15 cellular contexts compared by ENCODE assay signal in genomic region chr19:38190061-38190460, GRCh38. TPM values are rescaled to one million over a fixed set of nuclear protein-coding genes. Genes with fewer than 3 reads are reported as not detected.
DNase-seq lines count a peak whose midpoint lies in the region; ATAC-seq and TF ChIP-seq lines count a peak whose summit lies in the region.
"Had no signal": no experiment of that assay in that cellular context is flagged by ENCODE, and none has a peak within 500 bp of the region (broad histone marks: within the 10 kb centered on the region; RNA-seq: fewer than 3 reads in every experiment).

No MANE protein-coding gene starts in this region.

- CTCF ChIA-PET in MCF 10A (lab: Yijun Ruan, JAX): interaction anchor here (0.7 kb wide), 1 partner anchor 64 kb away, joined by 3 read pairs; no protein-coding TSS in a partner anchor
- CTCF ChIA-PET in RWPE1 (lab: Yijun Ruan, JAX): interaction anchor here (0.7 kb wide), 1 partner anchor 56 kb away, joined by 3 read pairs; no protein-coding TSS in a partner anchor

- H3K27me3 ChIP-seq in breast epithelium (no peaks in the 10 kb centered on the region), WERI-Rb-1 (ENCODE audit: insufficient read depth, low read depth, severe bottlenecking) (no peaks in the 10 kb centered on the region)
- H3K27me3 ChIP-seq: esophagus squamous epithelium had no signal

- no peaks in the 10 kb centered on the region for H3K27me3 Mint-ChIP-seq in MCF 10A (ENCODE audit: insufficient read depth, unreplicated experiment)
- H3K27me3 Mint-ChIP-seq in glutamatergic neuron (ENCODE audit: unreplicated experiment): peaks cover 2% of the 10 kb centered on the region

- TF ChIP-seq CTCF in MCF 10A (IDR thresholded peaks at IDR 0.05; ENCODE audit: unreplicated experiment) (no peak), breast epithelium (IDR thresholded peaks at IDR 0.05) (no peak), RWPE1 (conservative IDR thresholded peaks at IDR 0.05; ENCODE audit: low read depth) (no peak), WERI-Rb-1 (IDR thresholded peaks at IDR 0.05; ENCODE audit: low read depth, low read length) (no peak), glutamatergic neuron (IDR thresholded peaks at IDR 0.05; ENCODE audit: partially characterized antibody, unreplicated experiment) (no peak)

- no peaks in the 10 kb centered on the region for H3K4me1 ChIP-seq in breast epithelium
- H3K4me1 ChIP-seq: esophagus squamous epithelium had no signal

- BruUV-seq in MCF 10A (replicated peaks; lab: Mats Ljungman, UMichigan): no TSS peak

- H3K9me3 ChIP-seq in breast epithelium (no peaks in the 10 kb centered on the region), WERI-Rb-1 (ENCODE audit: severe bottlenecking) (no peaks in the 10 kb centered on the region)
- H3K9me3 ChIP-seq: esophagus squamous epithelium had no signal

- H3K27ac ChIP-seq in breast epithelium (no peak overlapping the region), RWPE1 (peak overlapping the region; percentile 62), WERI-Rb-1 (no peak overlapping the region)
- H3K27ac ChIP-seq: esophagus squamous epithelium had no signal

- H3K36me3 ChIP-seq in breast epithelium: no peaks in the 10 kb centered on the region
- H3K36me3 ChIP-seq in WERI-Rb-1: peaks cover 8% of the 10 kb centered on the region

- no peak overlapping the region for H3K4me3 ChIP-seq in breast epithelium
- H3K4me3 ChIP-seq in WERI-Rb-1 (ENCODE audit: low read depth, low read length): no peak overlapping the region
- H3K4me3 ChIP-seq: esophagus squamous epithelium had no signal

- H3K9me3 Mint-ChIP-seq in MCF 10A (ENCODE audit: unreplicated experiment) (no peaks in the 10 kb centered on the region), glutamatergic neuron (ENCODE audit: unreplicated experiment) (peaks cover 5% of the 10 kb centered on the region)
- H3K9me3 Mint-ChIP-seq: natural killer cell had no signal

- POLR2A ChIA-PET in MCF 10A (lab: Yijun Ruan, JAX) (no interaction called here), RWPE1 (lab: Yijun Ruan, JAX; ENCODE audit: low non-redundant PET) (no interaction called here)

- no peak overlapping the region for H3K27ac Mint-ChIP-seq in MCF 10A (ENCODE audit: low read depth, unreplicated experiment)
- no peak overlapping the region for H3K27ac Mint-ChIP-seq in glutamatergic neuron (ENCODE audit: unreplicated experiment)
- H3K27ac Mint-ChIP-seq: natural killer cell had no signal

- H3K4me3 Mint-ChIP-seq in MCF 10A (ENCODE audit: unreplicated experiment): no peak overlapping the region
- no peak overlapping the region for H3K4me3 Mint-ChIP-seq in glutamatergic neuron (ENCODE audit: unreplicated experiment)
- H3K4me3 Mint-ChIP-seq: natural killer cell had no signal

- H3K36me3 Mint-ChIP-seq in MCF 10A (ENCODE audit: insufficient read depth, unreplicated experiment) (peaks cover 53% of the 10 kb centered on the region), glutamatergic neuron (ENCODE audit: unreplicated experiment) (peaks cover 7% of the 10 kb centered on the region)
- H3K36me3 Mint-ChIP-seq: natural killer cell had no signal

- peaks cover 6% of the 10 kb centered on the region for H3K4me1 Mint-ChIP-seq in MCF 10A (ENCODE audit: insufficient read depth, unreplicated experiment)
- peaks cover 2% of the 10 kb centered on the region for H3K4me1 Mint-ChIP-seq in glutamatergic neuron (ENCODE audit: low read depth, unreplicated experiment)

- ATAC-seq in esophagus mucosa (peak; percentile 28), sciatic nerve (no peak)
- peak; percentile 79 for ATAC-seq in stimulated activated naive CD8-positive, alpha-beta T cell treated with anti-CD3 and anti-CD28 coated beads, Interleukin-15, Interleukin-2, amounts not matched to agents 100 U/mL and 50 U/mL, for 24 hours
- ATAC-seq: natural killer cell had no signal

- no peak for TF ChIP-seq POLR2A in breast epithelium (IDR thresholded peaks at IDR 0.05)

- intact Hi-C loops in MCF 10A (cut with micrococcal nuclease) (no loop called here), breast epithelium (cut with DNase I; ENCODE audit: low total_unique reads) (no loop called here), sciatic nerve (cut with DNase I) (no loop called here)

- DNase-seq in MCF 10A (ENCODE audit: unreplicated experiment) (peak; percentile 9), breast epithelium (ENCODE audit: low spot score in 2 of 2) (no peak), RWPE1 (ENCODE audit: low spot score) (no peak), sciatic nerve (ENCODE audit: low spot score) (no peak), WERI-Rb-1 (no peak), glutamatergic neuron (no peak)
- peak; percentile 32 for DNase-seq in stimulated activated naive CD8-positive, alpha-beta T cell treated with anti-CD3 and anti-CD28 coated beads, Interleukin-15, Interleukin-2, amounts not matched to agents 100 U/mL and 50 U/mL, for 24 hours
- DNase-seq: activated CD8-positive, alpha-beta memory T cell treated with anti-CD3 and anti-CD28 coated beads, Interleukin-2, amount 50 U/mL, for 4 hours; EL; esophagus squamous epithelium; mammary epithelial cell; natural killer cell; substantia nigra; T-helper 1 cell had no signal

RNA-seq across cellular contexts. Expression of gene DPF1, which starts 34.0 kb away (rescaled TPM):
- 1.0 and 1.2 TPM in 2 replicates for total RNA-seq in MCF 10A (2022)
- total RNA-seq in breast epithelium: not detected
- 0.16 TPM for total RNA-seq in esophagus mucosa
- not detected for total RNA-seq in sciatic nerve
- 33.8 TPM for total RNA-seq in glutamatergic neuron (ENCODE audit: unreplicated experiment)
- total RNA-seq: natural killer cell had no signal

Comparison
In these comparisons a context has a peak if more than half of its experiments do, and no peak if none do; other contexts are left out.
1. DNase-seq: peak in MCF 10A (single experiment) and stimulated activated naive CD8-positive, alpha-beta T cell treated with anti-CD3 and anti-CD28 coated beads, Interleukin-15, Interleukin-2, amounts not matched to agents 100 U/mL and 50 U/mL, for 24 hours (single experiment); none in breast epithelium (0 of 2), RWPE1 (single experiment), sciatic nerve (single experiment), WERI-Rb-1 (single experiment) and glutamatergic neuron (single experiment).
2. RNA of gene DPF1, which starts 34.0 kb away (total RNA-seq): 33.8 TPM in glutamatergic neuron (single experiment); 1.0 to 1.2 TPM in MCF 10A, 0.16 TPM in esophagus mucosa (single experiment), not detected in breast epithelium and not detected in sciatic nerve (single experiment); every median in the first group is over 10 times any median in the second.